ENCODE assay signal across 11 cellular contexts in the genomic region with DNA sequence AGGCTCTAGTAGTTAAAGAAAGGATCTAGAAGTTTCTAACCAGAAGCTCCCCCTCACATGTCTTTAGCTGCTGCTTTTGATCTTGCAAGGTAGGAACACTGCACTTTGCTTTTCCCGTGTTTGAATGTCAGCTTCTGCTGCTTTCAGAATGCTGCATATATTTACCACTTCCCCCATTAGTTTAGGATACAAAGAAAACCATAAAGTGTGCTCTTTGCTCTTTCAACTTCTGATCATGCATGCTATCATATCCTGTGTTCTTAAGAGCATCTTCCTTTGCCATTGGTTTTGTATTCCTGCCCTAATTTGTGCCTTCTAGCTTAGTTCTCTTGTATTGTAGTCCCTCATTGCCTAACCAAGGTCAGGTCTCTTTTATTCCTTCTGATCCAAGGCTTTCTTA. TPM values are rescaled to one million over a fixed set of nuclear protein-coding genes. Genes with fewer than 3 reads are reported as not detected.
A peak's percentile ranks its signal among the peaks of the same experiment; 100 is the strongest.
DNase-seq lines count a peak whose midpoint lies in the region; ATAC-seq, FAIRE-seq and TF ChIP-seq lines count a peak whose summit lies in the region.
"Had no signal": no experiment of that assay in that cellular context is flagged by ENCODE, and none has a peak within 500 bp of the region (broad histone marks: within the 10 kb centered on the region; RNA-seq: fewer than 3 reads in every experiment).

No MANE protein-coding gene starts in this region.

- ATAC-seq in natural killer cell: peak in 1 of 3 donors; percentile 13

- peak overlapping the region in 2 of 4 donors; percentile 0 to 75 for H3K4me3 Mint-ChIP-seq in IgD-negative memory B cell
- H3K4me3 Mint-ChIP-seq in natural killer cell: peak overlapping the region; percentile 4

- intact Hi-C loops in natural killer cell (cut with micrococcal nuclease): no loop called here

- H3K9me3 Mint-ChIP-seq in IgD-negative memory B cell: no peaks in the 10 kb centered on the region
- H3K9me3 Mint-ChIP-seq in natural killer cell: no peaks in the 10 kb centered on the region

- peaks cover 7% of the 10 kb centered on the region for H3K36me3 Mint-ChIP-seq in IgD-negative memory B cell
- peaks cover 18% of the 10 kb centered on the region for H3K36me3 Mint-ChIP-seq in natural killer cell

- DNase-seq in Ammon's horn (ENCODE audit: low spot score) (peak; percentile 15), caudate nucleus (lab: John Stamatoyannopoulos, UW) (no peak), natural killer cell (no peak), SKM-1 treated with dmso at 0.1 percent for 144 hours (lab: John Stamatoyannopoulos, UW; ENCODE audit: unreplicated experiment) (no peak), cerebellar cortex (ENCODE audit: low spot score) (no peak), AML-193 (lab: John Stamatoyannopoulos, UW) (no peak), frontal cortex (ENCODE audit: low spot score in 2 of 2) (no peak)
- DNase-seq: Calu3, retina had no signal

- H3K4me1 Mint-ChIP-seq in IgD-negative memory B cell (peaks cover 44 to 57% (median 47%) of the 10 kb centered on the region in 3 donors), natural killer cell (peaks cover 67 to 71% of the 10 kb centered on the region in 2 donors)

- no peak for FAIRE-seq in frontal cortex (lab: Jason Lieb, UNC)
- FAIRE-seq: GM18507 had no signal

- H3K27ac ChIP-seq in caudate nucleus (ENCODE audit: low read depth, low read length): peak overlapping the region; percentile 77

- no peaks in the 10 kb centered on the region for H3K27me3 Mint-ChIP-seq in IgD-negative memory B cell
- H3K27me3 Mint-ChIP-seq in natural killer cell (ENCODE audit: low read depth in 2 of 2): no peaks in the 10 kb centered on the region

- H3K27ac Mint-ChIP-seq in IgD-negative memory B cell (peak overlapping the region; percentile 30 to 86 (median 69)), natural killer cell (peak overlapping the region; percentile 63 to 85)

- no peak for TF ChIP-seq CTCF in natural killer cell (IDR thresholded peaks at IDR 0.05)

RNA-seq across cellular contexts. Expression of a gene that starts 43.3 kb away (rescaled TPM):
- polyA plus RNA-seq in IgD-negative memory B cell: 10.2 TPM
- total RNA-seq in natural killer cell (10 to 100 TPM; 40.3 to 59.7 (median 55.3) TPM), frontal cortex (26.9 TPM)
